In genomic region chr15:98421419-98422085, GRCh38 we compare ENCODE assay signal across 8 cellular contexts.
DNase-seq lines count a peak whose midpoint lies in the region; ATAC-seq and TF ChIP-seq lines count a peak whose summit lies in the region.

No MANE protein-coding gene starts in this region.

- peak overlapping the region in 7 of 8 donors; percentile 20 to 60 (median 33) for H3K4me3 Mint-ChIP-seq in naive B cell

- TF ChIP-seq CTCF in esophagus muscularis mucosa (IDR thresholded peaks at IDR 0.05), result peak; percentile 94 to 100 (median 99)

- TF ChIP-seq POLR2A in esophagus muscularis mucosa (IDR thresholded peaks at IDR 0.05; ENCODE audit: low read depth), result no peak

- H3K27me3 Mint-ChIP-seq in naive B cell, result peaks cover 49 to 64% (median 62%) of the 10 kb centered on the region in 3 donors

- no peaks in the 10 kb centered on the region for H3K36me3 ChIP-seq in esophagus muscularis mucosa

- peak; percentile 50 for DNase-seq in NK-92 treated with Interleukin-12 subunit alpha and Interleukin-12 subunit beta, amount 100 ng/mL, for 24 hours (lab: John Stamatoyannopoulos, UW)
- no peak for DNase-seq in NK-92 (lab: John Stamatoyannopoulos, UW; ENCODE audit: unreplicated experiment)
- peak; percentile 21 for DNase-seq in NCI-H526 treated with DMSO at 0.1 percent for 48 hours (lab: John Stamatoyannopoulos, UW)
- peak; percentile 52 for DNase-seq in activated T-cell treated with anti-CD3 and anti-CD28 coated beads for 4 hours
- DNase-seq in esophagus muscularis mucosa (ENCODE audit: extremely low spot score), result no peak
- peak; percentile 26 for DNase-seq in naive B cell
- DNase-seq in stimulated activated naive CD4-positive, alpha-beta T cell treated with Interleukin-2 at 50 U/mL for 16 hours (lab: John Stamatoyannopoulos, UW), result peak; percentile 24

- H3K27ac ChIP-seq in esophagus muscularis mucosa (replicated peaks in 1 of 4), result no peak overlapping the region

- peaks cover 4 to 14% (median 12%) of the 10 kb centered on the region in 3 donors for H3K4me1 Mint-ChIP-seq in naive B cell

- intact Hi-C loops in esophagus muscularis mucosa (cut with DNase I), result loop anchor here (1.0 to 10.0 kb wide), 3 partner anchors 110 to 517 kb away; no protein-coding TSS in a partner anchor

- H3K9me3 ChIP-seq in esophagus muscularis mucosa, result no peaks in the 10 kb centered on the region

- peaks cover 12 to 54% (median 50%) of the 10 kb centered on the region in 4 donors for H3K4me1 ChIP-seq in esophagus muscularis mucosa

- H3K9me3 Mint-ChIP-seq in naive B cell, result no peaks in the 10 kb centered on the region

- 4% methylated on average over 45 of the region's 60 CpGs for WGBS in esophagus muscularis mucosa

- H3K27me3 ChIP-seq in esophagus muscularis mucosa, result peaks cover 0 to 14% (median 5%) of the 10 kb centered on the region in 4 donors

- TF ChIP-seq EP300 in esophagus muscularis mucosa (IDR thresholded peaks at IDR 0.05), result no peak

- no peaks in the 10 kb centered on the region for H3K36me3 Mint-ChIP-seq in naive B cell

- ATAC-seq in HG02885 (IDR thresholded peaks at IDR 0.05; ENCODE audit: poor library complexity, unreplicated experiment) (peak; percentile 84), naive B cell (ENCODE audit: low read depth in 2 of 2) (peak in 1 of 2 donors; percentile 27)

- peak overlapping the region; percentile 28 to 51 (median 30) for H3K4me3 ChIP-seq in esophagus muscularis mucosa

- peak overlapping the region in 1 of 6 donors; percentile 74 for H3K27ac Mint-ChIP-seq in naive B cell

Comparison
In these comparisons a context has a peak if more than half of its experiments do, and no peak if none do; other contexts are left out.
1. DNase-seq: peak in NK-92 treated with Interleukin-12 subunit alpha and Interleukin-12 subunit beta, amount 100 ng/mL, for 24 hours (single experiment), NCI-H526 treated with DMSO at 0.1 percent for 48 hours (single experiment), activated T-cell treated with anti-CD3 and anti-CD28 coated beads for 4 hours (single experiment), naive B cell (single experiment) and stimulated activated naive CD4-positive, alpha-beta T cell treated with Interleukin-2 at 50 U/mL for 16 hours (single experiment); none in NK-92 (single experiment) and esophagus muscularis mucosa (single experiment).